In the genomic region with DNA sequence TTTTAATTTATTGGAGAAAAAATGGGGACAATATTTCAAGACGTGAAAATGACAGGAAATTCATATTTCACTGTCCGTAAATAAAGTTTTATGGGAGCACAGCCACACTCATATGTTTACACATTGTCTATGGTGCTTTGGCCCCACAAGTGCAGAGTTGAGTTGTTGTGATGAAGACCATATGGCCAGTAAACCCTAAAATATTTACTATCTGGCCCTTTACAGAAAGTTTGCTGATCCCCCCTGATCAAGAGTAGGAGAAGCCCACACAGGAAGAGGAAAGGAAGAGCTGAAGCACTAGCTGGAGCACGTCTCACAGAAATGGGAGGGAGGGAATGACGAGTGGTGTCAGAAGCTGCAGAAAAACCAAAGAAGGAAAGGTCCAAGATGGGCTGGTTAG, we compare ENCODE assay signal across 21 cellular contexts.
DNase-seq lines count a peak whose midpoint lies in the region; ATAC-seq and TF ChIP-seq lines count a peak whose summit lies in the region.
"Had no signal": no experiment of that assay in that cellular context is flagged by ENCODE, and none has a peak within 500 bp of the region (broad histone marks: within the 10 kb centered on the region; RNA-seq: fewer than 3 reads in every experiment).

No MANE protein-coding gene starts in this region.

- H3K27me3 ChIP-seq in CD8-positive, alpha-beta T cell (ENCODE audit: insufficient read depth, low read length) = no peaks in the 10 kb centered on the region
- H3K27me3 ChIP-seq in Peyer's patch = no peaks in the 10 kb centered on the region
- H3K27me3 ChIP-seq: BLaER1 treated with 17β-estradiol and CSF1 and Interleukin-3, amounts not matched to agents 10 nM and 100 nM; heart right ventricle; ovary had no signal

- H3K36me3 ChIP-seq in CD8-positive, alpha-beta T cell (ENCODE audit: insufficient read depth, low read length) = no peaks in the 10 kb centered on the region
- H3K36me3 ChIP-seq in Peyer's patch = peaks cover 0 to under 1% (median 0%) of the 10 kb centered on the region in 3 donors
- H3K36me3 ChIP-seq: ovary had no signal

- intact Hi-C loops in activated CD4-positive, alpha-beta memory T cell treated with anti-CD3 and anti-CD28 coated beads for 36 hours (cut with micrococcal nuclease) = loop anchor here (5.0 kb wide), 2 partner anchors 199 to 294 kb away; a partner anchor contains a TSS
- intact Hi-C loops in CD8-positive, alpha-beta T cell (cut with DNase I, micrococcal nuclease) = no loop called here

- no peak overlapping the region for H3K4me3 Mint-ChIP-seq in activated CD4-positive, alpha-beta memory T cell treated with anti-CD3 and anti-CD28 coated beads for 36 hours
- H3K4me3 Mint-ChIP-seq in activated CD4-positive, alpha-beta memory T cell treated with anti-CD3 and anti-CD28 coated beads, Interleukin-2, amount 10 ng/mL, durations not matched to agents 7 days and 5 days = no peak overlapping the region
- H3K4me3 Mint-ChIP-seq in CD8-positive, alpha-beta T cell = no peak overlapping the region
- no peak overlapping the region for H3K4me3 Mint-ChIP-seq in effector memory CD8-positive, alpha-beta T cell
- H3K4me3 Mint-ChIP-seq in progenitor cell of endocrine pancreas (ENCODE audit: low read depth) = no peak overlapping the region

- peak overlapping the region; percentile 30 for H3K27ac Mint-ChIP-seq in activated CD4-positive, alpha-beta memory T cell treated with anti-CD3 and anti-CD28 coated beads for 36 hours
- no peak overlapping the region for H3K27ac Mint-ChIP-seq in activated CD4-positive, alpha-beta memory T cell treated with anti-CD3 and anti-CD28 coated beads, Interleukin-2, amount 10 ng/mL, durations not matched to agents 7 days and 5 days
- peak overlapping the region; percentile 66 for H3K27ac Mint-ChIP-seq in CD8-positive, alpha-beta T cell
- H3K27ac Mint-ChIP-seq in effector memory CD8-positive, alpha-beta T cell = peak overlapping the region; percentile 73 to 77
- peak overlapping the region; percentile 8 for H3K27ac Mint-ChIP-seq in progenitor cell of endocrine pancreas

- POLR2A ChIA-PET in activated CD4-positive, alpha-beta memory T cell treated with anti-CD3 and anti-CD28 coated beads for 36 hours (lab: Charles Lee) = no interaction called here
- POLR2A ChIA-PET in activated CD4-positive, alpha-beta memory T cell treated with anti-CD3 and anti-CD28 coated beads, Interleukin-2, amount 10 ng/mL, durations not matched to agents 7 days and 5 days (lab: Charles Lee) = interaction anchor here (1.0 kb wide), 1 partner anchor 10 kb away, joined by 3 read pairs; no protein-coding TSS in a partner anchor
- POLR2A ChIA-PET in CD8-positive, alpha-beta T cell (lab: Charles Lee) = no interaction called here

- H3K9me3 ChIP-seq in CD8-positive, alpha-beta T cell (ENCODE audit: low read length) = no peaks in the 10 kb centered on the region
- H3K9me3 ChIP-seq in Peyer's patch = no peaks in the 10 kb centered on the region
- H3K9me3 ChIP-seq: heart right ventricle, ovary had no signal

- peaks cover 24% of the 10 kb centered on the region for H3K4me1 ChIP-seq in CD8-positive, alpha-beta T cell (ENCODE audit: insufficient read depth, low read length)
- H3K4me1 ChIP-seq in Peyer's patch = peaks cover 0 to 30% (median 3%) of the 10 kb centered on the region in 4 donors
- H3K4me1 ChIP-seq: BLaER1 treated with 17β-estradiol and CSF1 and Interleukin-3, amounts not matched to agents 10 nM and 100 nM had no signal

- no peak for ATAC-seq in CD8-positive, alpha-beta T cell
- no peak for ATAC-seq in effector memory CD8-positive, alpha-beta T cell (replicated peaks)
- no peak for ATAC-seq in GM21381 (IDR thresholded peaks at IDR 0.05; ENCODE audit: unreplicated experiment)
- ATAC-seq: heart right ventricle had no signal

- H3K27ac ChIP-seq in CD8-positive, alpha-beta T cell (ENCODE audit: low read depth, low read length) = no peak overlapping the region
- H3K27ac ChIP-seq in Peyer's patch = peak overlapping the region in 2 of 4 donors; percentile 61 to 77
- H3K27ac ChIP-seq: BLaER1 treated with 17β-estradiol and CSF1 and Interleukin-3, amounts not matched to agents 10 nM and 100 nM; HL-60 had no signal

- peaks cover 68% of the 10 kb centered on the region for H3K4me1 Mint-ChIP-seq in activated CD4-positive, alpha-beta memory T cell treated with anti-CD3 and anti-CD28 coated beads for 36 hours (ENCODE audit: low read depth)
- peaks cover 41% of the 10 kb centered on the region for H3K4me1 Mint-ChIP-seq in activated CD4-positive, alpha-beta memory T cell treated with anti-CD3 and anti-CD28 coated beads, Interleukin-2, amount 10 ng/mL, durations not matched to agents 7 days and 5 days
- peaks cover 67% of the 10 kb centered on the region for H3K4me1 Mint-ChIP-seq in CD8-positive, alpha-beta T cell (ENCODE audit: low read depth)
- H3K4me1 Mint-ChIP-seq in effector memory CD8-positive, alpha-beta T cell (ENCODE audit: low read depth in 2 of 2) = peaks cover 38 to 43% of the 10 kb centered on the region in 2 donors
- peaks cover 11% of the 10 kb centered on the region for H3K4me1 Mint-ChIP-seq in progenitor cell of endocrine pancreas (ENCODE audit: low read depth)

- H3K4me3 ChIP-seq in CD8-positive, alpha-beta T cell (ENCODE audit: low read depth, low read length) = no peak overlapping the region
- H3K4me3 ChIP-seq in Peyer's patch = no peak overlapping the region
- H3K4me3 ChIP-seq: BLaER1 treated with 17β-estradiol and CSF1 and Interleukin-3, amounts not matched to agents 10 nM and 100 nM; heart right ventricle; ovary had no signal

- H3K36me3 Mint-ChIP-seq in activated CD4-positive, alpha-beta memory T cell treated with anti-CD3 and anti-CD28 coated beads for 36 hours = peaks cover 20% of the 10 kb centered on the region
- H3K36me3 Mint-ChIP-seq in activated CD4-positive, alpha-beta memory T cell treated with anti-CD3 and anti-CD28 coated beads, Interleukin-2, amount 10 ng/mL, durations not matched to agents 7 days and 5 days (ENCODE audit: low read depth) = peaks cover 43% of the 10 kb centered on the region
- peaks cover 72% of the 10 kb centered on the region for H3K36me3 Mint-ChIP-seq in CD8-positive, alpha-beta T cell
- peaks cover 31% of the 10 kb centered on the region for H3K36me3 Mint-ChIP-seq in effector memory CD8-positive, alpha-beta T cell (ENCODE audit: insufficient read depth)
- peaks cover 28% of the 10 kb centered on the region for H3K36me3 Mint-ChIP-seq in progenitor cell of endocrine pancreas (ENCODE audit: insufficient read depth)

- H3K27me3 Mint-ChIP-seq in activated CD4-positive, alpha-beta memory T cell treated with anti-CD3 and anti-CD28 coated beads for 36 hours = no peaks in the 10 kb centered on the region
- no peaks in the 10 kb centered on the region for H3K27me3 Mint-ChIP-seq in activated CD4-positive, alpha-beta memory T cell treated with anti-CD3 and anti-CD28 coated beads, Interleukin-2, amount 10 ng/mL, durations not matched to agents 7 days and 5 days
- H3K27me3 Mint-ChIP-seq in CD8-positive, alpha-beta T cell (ENCODE audit: low read depth) = no peaks in the 10 kb centered on the region
- no peaks in the 10 kb centered on the region for H3K27me3 Mint-ChIP-seq in effector memory CD8-positive, alpha-beta T cell
- no peaks in the 10 kb centered on the region for H3K27me3 Mint-ChIP-seq in progenitor cell of endocrine pancreas
- H3K27me3 Mint-ChIP-seq: IgD-negative memory B cell had no signal

- no peak for DNase-seq in activated CD4-positive, alpha-beta memory T cell treated with anti-CD3 and anti-CD28 coated beads for 36 hours
- DNase-seq in activated CD4-positive, alpha-beta memory T cell treated with anti-CD3 and anti-CD28 coated beads, Interleukin-2, amount 10 ng/mL, durations not matched to agents 7 days and 5 days = no peak
- no peak for DNase-seq in CD8-positive, alpha-beta T cell
- DNase-seq in effector memory CD8-positive, alpha-beta T cell = no peak
- DNase-seq in progenitor cell of endocrine pancreas (ENCODE audit: low spot score, unreplicated experiment) = no peak
- no peak for DNase-seq in Peyer's patch
- no peak for DNase-seq in DMS53 treated with DMSO at 0.1 percent for 48 hours (lab: John Stamatoyannopoulos, UW; ENCODE audit: unreplicated experiment)
- DNase-seq: activated naive CD4-positive, alpha-beta T cell; HCEC 1CT; heart right ventricle; MM.1S; NCI-H1436 treated with DMSO at 0.1 percent for 48 hours; NCI-H748 treated with DMSO at 0.1 percent for 48 hours; OCI-M1; ovary; stimulated activated CD4-positive, alpha-beta T cell treated with anti-CD3 and anti-CD28 coated beads, Interleukin-2, amount 100 ng/mL, for 48 hours; substantia nigra had no signal

- TF ChIP-seq CTCF in CD8-positive, alpha-beta T cell (IDR thresholded peaks at IDR 0.05) = no peak
- TF ChIP-seq CTCF in progenitor cell of endocrine pancreas (IDR thresholded peaks at IDR 0.05; ENCODE audit: unreplicated experiment) (no peak), Peyer's patch (IDR thresholded peaks at IDR 0.05) (no peak)

- no peaks in the 10 kb centered on the region for H3K9me3 Mint-ChIP-seq in activated CD4-positive, alpha-beta memory T cell treated with anti-CD3 and anti-CD28 coated beads for 36 hours
- no peaks in the 10 kb centered on the region for H3K9me3 Mint-ChIP-seq in activated CD4-positive, alpha-beta memory T cell treated with anti-CD3 and anti-CD28 coated beads, Interleukin-2, amount 10 ng/mL, durations not matched to agents 7 days and 5 days
- H3K9me3 Mint-ChIP-seq in CD8-positive, alpha-beta T cell = no peaks in the 10 kb centered on the region
- no peaks in the 10 kb centered on the region for H3K9me3 Mint-ChIP-seq in effector memory CD8-positive, alpha-beta T cell
- H3K9me3 Mint-ChIP-seq in progenitor cell of endocrine pancreas (ENCODE audit: low read depth) = no peaks in the 10 kb centered on the region
- H3K9me3 Mint-ChIP-seq: IgD-negative memory B cell had no signal

- CTCF ChIA-PET in activated CD4-positive, alpha-beta memory T cell treated with anti-CD3 and anti-CD28 coated beads for 36 hours (lab: Charles Lee) = interaction anchor here (0.9 kb wide), 1 partner anchor 697 kb away, joined by 3 read pairs; no protein-coding TSS in a partner anchor
- CTCF ChIA-PET in activated CD4-positive, alpha-beta memory T cell treated with anti-CD3 and anti-CD28 coated beads, Interleukin-2, amount 10 ng/mL, durations not matched to agents 7 days and 5 days (lab: Charles Lee) = no interaction called here
- CTCF ChIA-PET in CD8-positive, alpha-beta T cell (lab: Charles Lee) = interaction anchor here (0.6 to 1.7 kb wide), 4 partner anchors 12 to 626 kb away, joined by 3 to 6 read pairs (median 4); no protein-coding TSS in a partner anchor

- no peak for TF ChIP-seq POLR2A in Peyer's patch (IDR thresholded peaks at IDR 0.05)
